In the genomic region with DNA sequence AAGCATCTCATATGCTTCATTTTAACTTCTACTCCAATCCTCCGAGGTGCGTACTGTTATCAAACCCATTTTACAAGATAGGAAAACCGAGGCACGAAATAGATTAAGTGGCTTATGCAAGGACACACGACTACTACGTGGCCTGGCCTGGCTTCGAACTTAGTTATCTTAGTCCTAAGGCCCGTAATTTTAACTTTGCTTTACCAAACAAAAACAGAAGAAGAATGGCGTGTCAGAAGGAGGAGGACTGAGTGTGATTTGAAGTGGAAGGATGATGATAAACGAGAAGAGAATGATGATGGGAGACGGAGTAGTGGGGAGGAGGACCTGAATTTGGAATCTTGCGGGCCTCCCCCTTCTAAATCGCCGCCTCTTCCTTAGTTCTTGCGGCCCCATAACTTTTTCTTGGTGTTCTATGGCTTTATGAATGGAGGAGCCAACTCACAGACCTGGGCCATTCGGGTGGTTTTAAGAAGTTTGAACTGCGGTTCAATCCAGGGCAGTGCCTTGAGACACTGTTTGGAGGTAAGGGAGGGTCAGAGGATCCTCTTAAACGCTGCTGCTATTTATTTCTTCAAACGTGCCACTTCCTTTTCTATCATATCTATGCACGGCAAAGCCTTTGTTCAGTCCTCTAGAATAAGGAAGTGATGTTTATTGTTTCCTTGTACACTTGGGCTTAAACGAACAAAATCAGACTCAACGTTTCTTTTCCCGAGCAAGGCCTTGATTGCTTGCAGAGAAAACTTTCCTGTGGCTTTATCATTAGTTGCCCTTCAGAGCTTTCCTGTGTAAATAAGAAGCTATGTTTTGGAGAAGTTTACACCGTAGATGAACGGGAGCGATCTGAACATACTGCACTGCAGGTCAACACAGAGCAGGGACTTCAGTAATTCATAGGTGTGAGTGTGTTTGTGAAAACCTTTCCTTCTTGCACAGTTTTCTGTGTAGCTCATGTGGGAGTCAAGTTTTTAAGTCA, we compare ENCODE assay signal across 8 cellular contexts. TPM values are rescaled to one million over a fixed set of nuclear protein-coding genes. Genes with fewer than 3 reads are reported as not detected.
DNase-seq lines count a peak whose midpoint lies in the region; ATAC-seq lines count a peak whose summit lies in the region.

No MANE protein-coding gene starts in this region.

- in situ Hi-C loops in ACHN (cut with HindIII; ENCODE audit: low pct_ligation_motif_present, low pct_unique_long_range_greater_than_20kb, low sequenced_read_pairs): no loop called here

- peak overlapping the region; percentile 97 for H3K4me3 ChIP-seq in mucosa of stomach (ENCODE audit: low read length)

- DNase-seq in ACHN (peak; percentile 11), RKO (ENCODE audit: low spot score) (peak; percentile 41), SK-N-DZ (ENCODE audit: low spot score) (no peak), HuH-7 (ENCODE audit: low spot score) (no peak), ecto neural progenitor cell (ENCODE audit: low spot score) (no peak)

- no peaks in the 10 kb centered on the region for H3K9me3 ChIP-seq in mucosa of stomach (ENCODE audit: control insufficient read depth, low read length)

- H3K36me3 ChIP-seq in mucosa of stomach (ENCODE audit: control insufficient read depth, insufficient read depth, low read length): no peaks in the 10 kb centered on the region

- peak; percentile 13 for ATAC-seq in GM19351 (IDR thresholded peaks at IDR 0.05; ENCODE audit: unreplicated experiment)

- peak overlapping the region; percentile 91 for H3K9ac ChIP-seq in mucosa of stomach (ENCODE audit: low read length)

- H3K27me3 ChIP-seq in mucosa of stomach (ENCODE audit: control insufficient read depth, insufficient read depth, low read length): no peaks in the 10 kb centered on the region

- H3K27ac ChIP-seq in cingulate gyrus (ENCODE audit: low read depth, low read length): peak overlapping the region; percentile 99

- H3K4me1 ChIP-seq in mucosa of stomach (ENCODE audit: control insufficient read depth, insufficient read depth, low read length): peaks cover 20% of the 10 kb centered on the region

RNA-seq across cellular contexts. Expression of gene CNOT8, which starts 0.8 kb away (rescaled TPM):
- polyA plus RNA-seq in SK-N-DZ (2014; cell fraction: cytosol; rRNA removed): 108 and 151 TPM in 2 replicates
- 59.7 and 74.1 TPM in 2 replicates for polyA plus RNA-seq in SK-N-DZ (2014; cell fraction: nucleus; rRNA removed)

RNA-seq across cellular contexts. Expression of gene FAXDC2, which starts 8.9 kb away (rescaled TPM):
- polyA plus RNA-seq in SK-N-DZ (2014; cell fraction: cytosol; rRNA removed): 6.4 and 9.5 TPM in 2 replicates
- 6.4 and 9.0 TPM in 2 replicates for polyA plus RNA-seq in SK-N-DZ (2014; cell fraction: nucleus; rRNA removed)

Comparison
In these comparisons a context has a peak if more than half of its experiments do, and no peak if none do; other contexts are left out.
1. DNase-seq: peak in ACHN (single experiment) and RKO (single experiment); none in SK-N-DZ (single experiment), HuH-7 (single experiment) and ecto neural progenitor cell (single experiment).